13 cellular contexts compared by ENCODE assay signal in genomic region chr19:42343344-42344110, GRCh38.
DNase-seq lines count a peak whose midpoint lies in the region; ATAC-seq and TF ChIP-seq lines count a peak whose summit lies in the region.
"Had no signal": no experiment of that assay in that cellular context is flagged by ENCODE, and none has a peak within 500 bp of the region (broad histone marks: within the 10 kb centered on the region; RNA-seq: fewer than 3 reads in every experiment).

No MANE protein-coding gene starts in this region.

- no peak overlapping the region for H3K4me3 ChIP-seq in WERI-Rb-1 (ENCODE audit: low read depth, low read length)
- H3K4me3 ChIP-seq: tibial artery had no signal

- H3K27ac ChIP-seq in 22Rv1 (no peak overlapping the region), WERI-Rb-1 (no peak overlapping the region)
- H3K27ac ChIP-seq: tibial artery had no signal

- no peaks in the 10 kb centered on the region for H3K9me3 ChIP-seq in WERI-Rb-1 (ENCODE audit: severe bottlenecking)
- H3K9me3 ChIP-seq: tibial artery had no signal

- H3K36me3 ChIP-seq in WERI-Rb-1, result peaks cover 10% of the 10 kb centered on the region

- no peaks in the 10 kb centered on the region for H3K27me3 ChIP-seq in WERI-Rb-1 (ENCODE audit: insufficient read depth, low read depth, severe bottlenecking)
- H3K27me3 ChIP-seq: tibial artery had no signal

- no peak for ATAC-seq in GM21737 (IDR thresholded peaks at IDR 0.05; ENCODE audit: unreplicated experiment)

- DNase-seq in WERI-Rb-1, result no peak
- peak; percentile 77 for DNase-seq in iPS-NIHi11 (ENCODE audit: low spot score)
- DNase-seq in effector CD4-positive, alpha-beta T cell, result no peak
- DNase-seq in glomerular visceral epithelial cell (ENCODE audit: extremely low spot score), result no peak
- no peak for DNase-seq in NCI-H446 (lab: John Stamatoyannopoulos, UW)
- DNase-seq: activated CD4-positive, alpha-beta T cell treated with anti-CD3 and anti-CD28 coated beads for 4 hours; amygdala; foreskin melanocyte; NCI-H2171; tibial artery had no signal

- TF ChIP-seq CTCF in 22Rv1 (IDR thresholded peaks at IDR 0.05) (peak; percentile 50), GM12873 (IDR thresholded peaks at IDR 0.05; ENCODE audit: insufficient read depth, low read depth, low read length, missing control alignments) (peak; percentile 44), WERI-Rb-1 (IDR thresholded peaks at IDR 0.05; ENCODE audit: low read depth, low read length) (peak; percentile 50)
